ENCODE assay signal across 8 cellular contexts in the genomic region with DNA sequence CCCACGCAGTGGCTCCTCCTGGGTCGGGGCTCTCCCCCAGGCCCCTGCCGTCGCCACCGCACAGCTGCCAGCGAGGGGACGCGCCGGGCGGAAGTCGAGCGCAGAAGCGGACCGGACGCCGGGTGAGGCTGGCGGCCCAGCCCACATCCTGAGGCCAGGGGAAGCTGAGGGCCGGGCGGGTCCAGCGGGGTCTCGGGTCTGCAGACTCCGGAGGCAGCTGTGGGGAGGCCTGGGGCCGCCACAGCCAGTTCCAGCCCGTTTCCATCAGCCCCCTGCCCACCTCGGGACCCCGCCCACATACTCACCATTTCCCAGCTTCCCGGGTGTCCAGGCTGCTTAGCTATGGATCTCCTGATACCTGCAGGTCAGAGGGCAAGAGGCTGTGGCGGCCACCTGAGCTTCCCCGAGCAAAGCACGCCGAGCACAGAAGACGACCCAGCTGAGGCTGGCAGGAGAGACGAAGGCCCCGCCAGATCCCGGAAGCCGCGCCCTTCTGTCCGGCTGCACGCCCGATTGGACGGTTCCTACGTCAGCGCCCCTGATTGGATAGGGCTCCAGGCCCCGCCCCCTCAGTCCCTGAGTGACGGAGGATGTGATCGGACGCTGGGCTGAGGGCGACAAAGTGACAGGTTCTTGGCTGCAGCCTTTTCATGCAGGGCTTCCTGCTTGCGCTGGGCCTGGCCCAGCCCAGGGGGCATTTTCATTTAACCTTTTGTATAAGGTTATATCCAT. TPM values are rescaled to one million over a fixed set of nuclear protein-coding genes. Genes with fewer than 3 reads are reported as not detected.
A peak's percentile ranks its signal among the peaks of the same experiment; 100 is the strongest.
DNase-seq lines count a peak whose midpoint lies in the region; ATAC-seq and FAIRE-seq lines count a peak whose summit lies in the region.

No MANE protein-coding gene starts in this region.

- H3K36me3 ChIP-seq in mesodermal cell (ENCODE audit: control insufficient read depth, insufficient read depth, low read length) = peaks cover 36% of the 10 kb centered on the region

- DNase-seq in Caki2 (ENCODE audit: low read depth) = peak; percentile 91
- DNase-seq in HUDEP-2 (lab: John Stamatoyannopoulos, UW; ENCODE audit: unreplicated experiment in 76 of 76) = peak; percentile 14 to 96 (median 92)
- DNase-seq in NOMO-1 treated with dmso at 0.1 percent for 144 hours (lab: John Stamatoyannopoulos, UW; ENCODE audit: unreplicated experiment) = peak; percentile 97
- peak; percentile 83 for DNase-seq in activated CD8-positive, alpha-beta memory T cell treated with anti-CD3 and anti-CD28 coated beads, Interleukin-2, amount 50 U/mL, for 1 hour (ENCODE audit: extremely low read depth)
- DNase-seq in stimulated activated CD8-positive, alpha-beta memory T cell treated with anti-CD3 and anti-CD28 coated beads, Interleukin-15, amount 100 ng/mL, for 24 hours (ENCODE audit: low read depth) = peak; percentile 87

- no peaks in the 10 kb centered on the region for H3K9me3 ChIP-seq in mesodermal cell (ENCODE audit: control insufficient read depth, low read length)

- peak overlapping the region; percentile 92 for H3K27ac ChIP-seq in mesodermal cell (ENCODE audit: low read depth, low read length, severe bottlenecking)

- H3K4me3 ChIP-seq in mesodermal cell (ENCODE audit: extremely low read depth, insufficient read depth, low read length, poor library complexity, severe bottlenecking) = peak overlapping the region; percentile 74

- in situ Hi-C loops in Caki2 (cut with HindIII; ENCODE audit: low pct_unique_long_range_greater_than_20kb, low sequenced_read_pairs) = no loop called here

- peaks cover 7% of the 10 kb centered on the region for H3K4me1 ChIP-seq in mesodermal cell (ENCODE audit: control insufficient read depth, insufficient read depth, low read length, poor library complexity, severe bottlenecking)

- peak; percentile 83 for ATAC-seq in GM21390 (IDR thresholded peaks at IDR 0.05; ENCODE audit: unreplicated experiment)

- FAIRE-seq in endometrium (lab: Jason Lieb, UNC) = peak; percentile 88

- WGBS in mesodermal cell (ENCODE audit: insufficient coverage in 2 of 2), 2 experiments = 0% methylated on average over 26 to 44 of the region's 49 CpGs

RNA-seq across cellular contexts. Expression of a gene that starts 38.7 kb away (rescaled TPM):
- 64.1 and 73.4 TPM in 2 replicates for total RNA-seq in Caki2 (2014; rRNA removed; shearing (Covaris generic); ENCODE audit: low replicate concordance)
- polyA plus RNA-seq in mesodermal cell (2013, experiment 1 of 2) = 29.6 TPM
- 40.0 TPM for polyA plus RNA-seq in mesodermal cell (2013, experiment 2 of 2)

RNA-seq across cellular contexts. Expression of a gene that starts 45.3 kb away (rescaled TPM):
- total RNA-seq in Caki2 (2014; rRNA removed; shearing (Covaris generic); ENCODE audit: low replicate concordance) = not detected in 2 replicates
- polyA plus RNA-seq in mesodermal cell (2013, experiment 1 of 2) = not detected
- polyA plus RNA-seq in mesodermal cell (2013, experiment 2 of 2) = not detected

Comparison
In these comparisons a context has a peak if more than half of its experiments do, and no peak if none do; other contexts are left out.
1. Peak in every context shown above with its lines: DNase-seq, ATAC-seq, H3K4me3 ChIP-seq and H3K27ac ChIP-seq.